Comparison of ENCODE assay signal across 7 cellular contexts in genomic region chr22:21394613-21395012, GRCh38. TPM values are rescaled to one million over a fixed set of nuclear protein-coding genes. Genes with fewer than 3 reads are reported as not detected.
"Had no signal": no experiment of that assay in that cellular context is flagged by ENCODE, and none has a peak within 500 bp of the region (broad histone marks: within the 10 kb centered on the region; RNA-seq: fewer than 3 reads in every experiment).

No MANE protein-coding gene starts in this region.

RNA-seq across cellular contexts. Expression of gene RIMBP3B, which starts 11.1 kb away (rescaled TPM):
- total RNA-seq: dermis microvascular lymphatic vessel endothelial cell, endothelial cell of umbilical vein, epithelial cell of proximal tubule, esophagus mucosa, esophagus squamous epithelium, foreskin keratinocyte, gastrocnemius medialis had no signal
- polyA plus RNA-seq: endothelial cell of umbilical vein had no signal
